In the genomic region with DNA sequence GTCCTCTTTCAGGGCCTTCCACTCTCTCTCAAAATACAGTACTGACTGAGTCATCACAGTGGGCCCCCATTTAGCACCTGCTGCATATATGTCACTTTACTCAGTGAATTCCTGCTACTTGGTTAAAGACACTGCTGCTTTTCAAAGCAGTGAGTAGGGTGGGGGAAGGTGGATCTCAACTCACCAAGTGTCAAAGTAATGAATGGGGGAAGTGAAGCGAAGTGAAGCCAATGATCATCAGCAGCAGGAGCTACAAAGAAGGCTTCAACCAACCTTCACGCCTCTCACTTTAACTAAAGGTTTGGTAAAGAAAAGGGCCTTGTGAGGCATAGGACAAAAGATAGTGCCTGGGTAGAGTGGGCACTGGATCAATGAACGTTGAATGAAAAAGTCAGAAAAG, we compare ENCODE assay signal across 30 cellular contexts.
"Had no signal": no experiment of that assay in that cellular context is flagged by ENCODE, and none has a peak within 500 bp of the region (broad histone marks: within the 10 kb centered on the region; RNA-seq: fewer than 3 reads in every experiment).

No MANE protein-coding gene starts in this region.

- H3K4me3 Mint-ChIP-seq: activated CD4-positive, alpha-beta memory T cell treated with anti-CD3 and anti-CD28 coated beads for 36 hours; activated CD4-positive, alpha-beta T cell treated with anti-CD3 and anti-CD28 coated beads for 36 hours; activated CD4-positive, alpha-beta T cell treated with anti-CD3 and anti-CD28 coated beads, Interleukin-2, amount 10 ng/mL, durations not matched to agents 24 days and 14 days; activated naive CD4-positive, alpha-beta T cell treated with anti-CD3 and anti-CD28 coated beads, Interleukin-2, amount 10 ng/mL, durations not matched to agents 7 days and 5 days; activated naive CD8-positive, alpha-beta T cell treated with anti-CD3 and anti-CD28 coated beads, Interleukin-2, amount 10 ng/mL, durations not matched to agents 7 days and 5 days; activated T-cell treated with anti-CD3 and anti-CD28 coated beads, Interleukin-2, amount 50 U/mL, for 24 hours; activated T-cell treated with anti-CD3 and anti-CD28 coated beads, Interleukin-2, amount 50 U/mL, for 72 hours; brain; T-helper 17 cell; T-helper 2 cell treated with Interferon-gamma antibody and Interleukin-4, amounts not matched to agents 5 μg/mL and 100 μg/mL, for 36 hours had no signal

- H3K4me1 ChIP-seq: ascending aorta, breast epithelium, colonic mucosa had no signal

- FAIRE-seq: frontal cortex had no signal

- H3K9me3 Mint-ChIP-seq: activated CD4-positive, alpha-beta memory T cell treated with anti-CD3 and anti-CD28 coated beads for 36 hours; activated CD4-positive, alpha-beta T cell treated with anti-CD3 and anti-CD28 coated beads, Interleukin-2, amount 10 ng/mL, durations not matched to agents 24 days and 14 days; activated naive CD4-positive, alpha-beta T cell treated with anti-CD3 and anti-CD28 coated beads, Interleukin-2, amount 10 ng/mL, durations not matched to agents 7 days and 5 days; activated naive CD4-positive, alpha-beta T cell treated with anti-CD3 and anti-CD28 coated beads, Interleukin-2, amount 50 U/mL, for 72 hours; activated naive CD8-positive, alpha-beta T cell treated with anti-CD3 and anti-CD28 coated beads, Interleukin-2, amount 10 ng/mL, durations not matched to agents 7 days and 5 days; activated T-cell treated with anti-CD3 and anti-CD28 coated beads, Interleukin-2, amount 50 U/mL, for 24 hours; activated T-cell treated with anti-CD3 and anti-CD28 coated beads, Interleukin-2, amount 50 U/mL, for 72 hours; brain; T-helper 2 cell treated with Interferon-gamma antibody and Interleukin-4, amounts not matched to agents 5 μg/mL and 100 μg/mL, for 36 hours had no signal

- DNase-seq: activated CD4-positive, alpha-beta memory T cell treated with anti-CD3 and anti-CD28 coated beads for 36 hours; activated CD4-positive, alpha-beta T cell treated with anti-CD3 and anti-CD28 coated beads for 36 hours; activated CD4-positive, alpha-beta T cell treated with anti-CD3 and anti-CD28 coated beads, Interleukin-2, amount 10 ng/mL, durations not matched to agents 24 days and 14 days; activated CD4-positive, CD25-positive, alpha-beta regulatory T cell; activated CD4-positive, CD25-positive, alpha-beta regulatory T cell treated with anti-CD3 and anti-CD28 coated beads, Interleukin-2, amount 50 U/mL, for 72 hours; activated CD8-positive, alpha-beta memory T cell treated with anti-CD3 and anti-CD28 coated beads, Interleukin-2, amount 50 U/mL, for 48 hours; activated gamma-delta T cell; activated naive CD4-positive, alpha-beta T cell; activated naive CD4-positive, alpha-beta T cell treated with anti-CD3 and anti-CD28 coated beads, Interleukin-2, amount 10 ng/mL, durations not matched to agents 7 days and 5 days; activated naive CD8-positive, alpha-beta T cell treated with anti-CD3 and anti-CD28 coated beads, Interleukin-2, amount 10 ng/mL, durations not matched to agents 7 days and 5 days; activated T-cell treated with anti-CD3 and anti-CD28 coated beads for 4 hours; activated T-cell treated with anti-CD3 and anti-CD28 coated beads, Interleukin-2, amount 50 U/mL, for 24 hours; activated T-cell treated with anti-CD3 and anti-CD28 coated beads, Interleukin-2, amount 50 U/mL, for 72 hours; central memory CD4-positive, alpha-beta T cell; cerebellar nuclear complex; colonic mucosa; effector CD8-positive, alpha-beta T cell; foreskin fibroblast; T-helper 1 cell; T-helper 17 cell; T1000; WERI-Rb-1 had no signal

- H3K27ac Mint-ChIP-seq: activated CD4-positive, alpha-beta memory T cell treated with anti-CD3 and anti-CD28 coated beads for 36 hours; activated CD4-positive, alpha-beta T cell treated with anti-CD3 and anti-CD28 coated beads for 36 hours; activated CD4-positive, alpha-beta T cell treated with anti-CD3 and anti-CD28 coated beads, Interleukin-2, amount 10 ng/mL, durations not matched to agents 24 days and 14 days; activated naive CD4-positive, alpha-beta T cell treated with anti-CD3 and anti-CD28 coated beads, Interleukin-2, amount 10 ng/mL, durations not matched to agents 7 days and 5 days; activated naive CD4-positive, alpha-beta T cell treated with anti-CD3 and anti-CD28 coated beads, Interleukin-2, amount 50 U/mL, for 72 hours; activated naive CD8-positive, alpha-beta T cell treated with anti-CD3 and anti-CD28 coated beads, Interleukin-2, amount 10 ng/mL, durations not matched to agents 7 days and 5 days; activated T-cell treated with anti-CD3 and anti-CD28 coated beads, Interleukin-2, amount 50 U/mL, for 24 hours; activated T-cell treated with anti-CD3 and anti-CD28 coated beads, Interleukin-2, amount 50 U/mL, for 72 hours; brain; T-helper 17 cell; T-helper 2 cell treated with Interferon-gamma antibody and Interleukin-4, amounts not matched to agents 5 μg/mL and 100 μg/mL, for 36 hours had no signal

- H3K36me3 Mint-ChIP-seq: activated CD4-positive, alpha-beta memory T cell treated with anti-CD3 and anti-CD28 coated beads for 36 hours; activated naive CD4-positive, alpha-beta T cell treated with anti-CD3 and anti-CD28 coated beads, Interleukin-2, amount 10 ng/mL, durations not matched to agents 7 days and 5 days; activated naive CD4-positive, alpha-beta T cell treated with anti-CD3 and anti-CD28 coated beads, Interleukin-2, amount 50 U/mL, for 72 hours; activated naive CD8-positive, alpha-beta T cell treated with anti-CD3 and anti-CD28 coated beads, Interleukin-2, amount 10 ng/mL, durations not matched to agents 7 days and 5 days; brain had no signal

- H3K27me3 ChIP-seq: ascending aorta, cardiac muscle cell, colonic mucosa had no signal

- H3K4me1 Mint-ChIP-seq: activated CD4-positive, alpha-beta T cell treated with anti-CD3 and anti-CD28 coated beads for 36 hours; activated CD4-positive, alpha-beta T cell treated with anti-CD3 and anti-CD28 coated beads, Interleukin-2, amount 10 ng/mL, durations not matched to agents 24 days and 14 days; activated naive CD4-positive, alpha-beta T cell treated with anti-CD3 and anti-CD28 coated beads, Interleukin-2, amount 10 ng/mL, durations not matched to agents 7 days and 5 days; activated naive CD8-positive, alpha-beta T cell treated with anti-CD3 and anti-CD28 coated beads, Interleukin-2, amount 10 ng/mL, durations not matched to agents 7 days and 5 days; brain; T-helper 17 cell had no signal

- ATAC-seq: activated CD4-positive, alpha-beta T cell treated with anti-CD3 and anti-CD28 coated beads for 36 hours; activated naive CD4-positive, alpha-beta T cell treated with anti-CD3 and anti-CD28 coated beads, Interleukin-2, amount 50 U/mL, for 72 hours; activated T-cell treated with anti-CD3 and anti-CD28 coated beads, Interleukin-2, amount 50 U/mL, for 72 hours; esophagus mucosa; T-helper 17 cell had no signal

- H3K36me3 ChIP-seq: ascending aorta, breast epithelium, cardiac muscle cell, colonic mucosa, WERI-Rb-1 had no signal

- H3K9me3 ChIP-seq: ascending aorta, breast epithelium, colonic mucosa had no signal

- H3K4me3 ChIP-seq: ascending aorta, breast epithelium, cardiac muscle cell, colonic mucosa had no signal

- H3K27me3 Mint-ChIP-seq: activated CD4-positive, alpha-beta memory T cell treated with anti-CD3 and anti-CD28 coated beads for 36 hours; activated naive CD4-positive, alpha-beta T cell treated with anti-CD3 and anti-CD28 coated beads, Interleukin-2, amount 10 ng/mL, durations not matched to agents 7 days and 5 days; activated naive CD8-positive, alpha-beta T cell treated with anti-CD3 and anti-CD28 coated beads, Interleukin-2, amount 10 ng/mL, durations not matched to agents 7 days and 5 days; brain; T-helper 17 cell had no signal

- H3K27ac ChIP-seq: ascending aorta, breast epithelium, cardiac muscle cell, colonic mucosa, WERI-Rb-1 had no signal
